9 cellular contexts compared by ENCODE assay signal in the genomic region with DNA sequence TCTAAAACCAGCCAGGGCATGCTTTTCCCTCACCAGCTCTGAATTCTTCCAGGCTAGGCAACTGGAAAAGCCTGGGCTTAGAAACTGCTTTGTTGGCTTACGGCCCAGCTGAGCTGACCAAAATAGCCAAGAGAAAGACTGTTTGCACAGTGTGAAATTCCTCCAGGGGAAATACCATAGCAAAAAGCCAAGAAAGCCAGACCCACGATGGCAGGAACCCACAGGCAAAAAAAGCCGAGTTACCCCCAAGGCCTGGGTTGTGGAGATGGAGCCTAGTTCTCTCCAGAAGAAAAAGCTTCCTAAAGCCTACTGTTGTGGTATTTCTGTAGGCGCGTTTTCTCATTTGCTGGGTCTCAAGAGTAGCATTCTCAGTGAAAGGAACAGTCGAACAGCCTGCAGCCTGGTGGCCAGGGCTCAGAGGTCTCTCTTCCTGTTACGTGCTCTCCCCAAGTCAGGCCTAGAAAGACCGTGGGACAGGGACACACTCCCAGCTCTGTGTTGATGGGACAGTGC. TPM values are rescaled to one million over a fixed set of nuclear protein-coding genes. Genes with fewer than 3 reads are reported as not detected.
DNase-seq lines count a peak whose midpoint lies in the region; ATAC-seq, FAIRE-seq and TF ChIP-seq lines count a peak whose summit lies in the region.
"Had no signal": no experiment of that assay in that cellular context is flagged by ENCODE, and none has a peak within 500 bp of the region (broad histone marks: within the 10 kb centered on the region; RNA-seq: fewer than 3 reads in every experiment).

No MANE protein-coding gene starts in this region.

- H3K27me3 ChIP-seq in SK-N-SH (ENCODE audit: insufficient read depth) = no peaks in the 10 kb centered on the region
- H3K27me3 ChIP-seq in transverse colon = no peaks in the 10 kb centered on the region

- H2AFZ ChIP-seq in SK-N-SH (ENCODE audit: low read depth) = no peak overlapping the region

- in situ Hi-C loops in transverse colon (cut with MboI; ENCODE audit: low pct_ligation_motif_present in 1 of 4, low pct_unique_long_range_greater_than_20kb in 1 of 4, low sequenced_read_pairs in 3 of 4) = no loop called here

- H3K9me3 ChIP-seq in SK-N-SH (no peaks in the 10 kb centered on the region), mucosa of descending colon (no peaks in the 10 kb centered on the region), transverse colon (no peaks in the 10 kb centered on the region)

- no peak for FAIRE-seq in GM12891 (lab: Jason Lieb, UNC)

- no peak for TF ChIP-seq POLR2A in transverse colon (IDR thresholded peaks at IDR 0.05)
- no peak for TF ChIP-seq POLR2A in GM12891 (IDR thresholded peaks at IDR 0.05; ENCODE audit: low read depth, low read length)

- H3K4me3 Mint-ChIP-seq in activated CD8-positive, alpha-beta memory T cell treated with anti-CD3 and anti-CD28 coated beads, Interleukin-2, amount 10 ng/mL, durations not matched to agents 7 days and 5 days = no peak overlapping the region
- H3K4me3 Mint-ChIP-seq in naive thymus-derived CD8-positive, alpha-beta T cell = no peak overlapping the region

- peaks cover 21% of the 10 kb centered on the region; the same call in 1 of the 2 replicates for H3K79me2 ChIP-seq in SK-N-SH (ENCODE audit: insufficient read depth)

- no peak for TF ChIP-seq CTCF in SK-N-SH (IDR thresholded peaks at IDR 0.05)
- no peak for TF ChIP-seq CTCF in epithelial cell of proximal tubule (conservative IDR thresholded peaks at IDR 0.05; ENCODE audit: low read depth, low read length)
- no peak for TF ChIP-seq CTCF in mucosa of descending colon (IDR thresholded peaks at IDR 0.05)
- no peak for TF ChIP-seq CTCF in transverse colon (IDR thresholded peaks at IDR 0.05)

- ATAC-seq in mucosa of descending colon = peak; percentile 29
- no peak for ATAC-seq in activated CD8-positive, alpha-beta memory T cell treated with anti-CD3 and anti-CD28 coated beads, Interleukin-2, amount 10 ng/mL, durations not matched to agents 7 days and 5 days
- ATAC-seq in naive thymus-derived CD8-positive, alpha-beta T cell = no peak

- DNase-seq in SK-N-SH (no peak), epithelial cell of proximal tubule (ENCODE audit: low read depth) (peak; percentile 38), mucosa of descending colon (peak in 1 of 3 donors; percentile 40), transverse colon (peak; percentile 45), GM12891 (ENCODE audit: insufficient read length, low spot score) (no peak), activated T-cell treated with anti-CD3 and anti-CD28 coated beads for 4 hours (no peak)
- no peak for DNase-seq in activated CD8-positive, alpha-beta memory T cell treated with anti-CD3 and anti-CD28 coated beads, Interleukin-2, amount 10 ng/mL, durations not matched to agents 7 days and 5 days
- DNase-seq in naive thymus-derived CD8-positive, alpha-beta T cell = no peak

- no peaks in the 10 kb centered on the region for H3K27me3 Mint-ChIP-seq in activated CD8-positive, alpha-beta memory T cell treated with anti-CD3 and anti-CD28 coated beads, Interleukin-2, amount 10 ng/mL, durations not matched to agents 7 days and 5 days
- no peaks in the 10 kb centered on the region for H3K27me3 Mint-ChIP-seq in naive thymus-derived CD8-positive, alpha-beta T cell
- H3K27me3 Mint-ChIP-seq: progenitor cell of endocrine pancreas had no signal

- no peak overlapping the region for H3K27ac Mint-ChIP-seq in activated CD8-positive, alpha-beta memory T cell treated with anti-CD3 and anti-CD28 coated beads, Interleukin-2, amount 10 ng/mL, durations not matched to agents 7 days and 5 days
- peak overlapping the region in 3 of 10 donors; percentile 42 to 85 (median 80) for H3K27ac Mint-ChIP-seq in naive thymus-derived CD8-positive, alpha-beta T cell
- H3K27ac Mint-ChIP-seq: progenitor cell of endocrine pancreas had no signal

- H3K36me3 Mint-ChIP-seq in activated CD8-positive, alpha-beta memory T cell treated with anti-CD3 and anti-CD28 coated beads, Interleukin-2, amount 10 ng/mL, durations not matched to agents 7 days and 5 days = peaks cover 15% of the 10 kb centered on the region
- H3K36me3 Mint-ChIP-seq in naive thymus-derived CD8-positive, alpha-beta T cell = peaks cover 0 to 66% (median 5%) of the 10 kb centered on the region in 3 donors

- WGBS in SK-N-SH (ENCODE audit: low lambda C conversion rate) = 80% methylated on average over 8 of the region's 8 CpGs
- WGBS in transverse colon (ENCODE audit: low coverage in 1 of 2), 2 donors = 55 to 74% methylated on average over 3 to 8 of the region's 8 CpGs

- H3K4me3 ChIP-seq in SK-N-SH (ENCODE audit: low read depth in 2 of 2, low read length in 1 of 2) = no peak overlapping the region
- no peak overlapping the region for H3K4me3 ChIP-seq in epithelial cell of proximal tubule (ENCODE audit: low read depth, low read length)
- no peak overlapping the region for H3K4me3 ChIP-seq in mucosa of descending colon
- no peak overlapping the region for H3K4me3 ChIP-seq in transverse colon

- CTCF ChIA-PET in SK-N-SH (lab: Yijun Ruan, JAX) = interaction anchor here (0.6 to 2.0 kb wide), 8 partner anchors 14 to 113 kb away, joined by 3 to 18 read pairs (median 4); partner anchors contain the start of genes CDK5RAP3, OSBPL7 and SCRN2
- CTCF ChIA-PET in activated CD8-positive, alpha-beta memory T cell treated with anti-CD3 and anti-CD28 coated beads, Interleukin-2, amount 10 ng/mL, durations not matched to agents 7 days and 5 days (lab: Charles Lee) = interaction anchor here (0.9 to 2.2 kb wide), 4 partner anchors 15 to 32 kb away, joined by 3 to 6 read pairs (median 6); no protein-coding TSS in a partner anchor

- peaks cover 4% of the 10 kb centered on the region for H3F3A ChIP-seq in SK-N-SH (replicated peaks; ENCODE audit: insufficient read depth)

- H3K9ac ChIP-seq in SK-N-SH = no peak overlapping the region

- peaks cover 24% of the 10 kb centered on the region for H3K4me1 Mint-ChIP-seq in activated CD8-positive, alpha-beta memory T cell treated with anti-CD3 and anti-CD28 coated beads, Interleukin-2, amount 10 ng/mL, durations not matched to agents 7 days and 5 days
- peaks cover 38 to 77% (median 53%) of the 10 kb centered on the region in 4 donors for H3K4me1 Mint-ChIP-seq in naive thymus-derived CD8-positive, alpha-beta T cell

- no peaks in the 10 kb centered on the region for H3K9me3 Mint-ChIP-seq in activated CD8-positive, alpha-beta memory T cell treated with anti-CD3 and anti-CD28 coated beads, Interleukin-2, amount 10 ng/mL, durations not matched to agents 7 days and 5 days (ENCODE audit: low read depth)
- no peaks in the 10 kb centered on the region for H3K9me3 Mint-ChIP-seq in naive thymus-derived CD8-positive, alpha-beta T cell

- peaks cover 3 to 8% of the 10 kb centered on the region in 2 experiments; a peak in 2 of 4 replicates for H3K4me1 ChIP-seq in SK-N-SH (ENCODE audit: control insufficient read depth in 1 of 2, insufficient read depth in 2 of 2, low read depth in 1 of 2, low read length in 1 of 2)
- H3K4me1 ChIP-seq in mucosa of descending colon (ENCODE audit: low read depth) = no peaks in the 10 kb centered on the region
- peaks cover 19 to 41% (median 21%) of the 10 kb centered on the region in 4 donors for H3K4me1 ChIP-seq in transverse colon

- TF ChIP-seq EP300 in SK-N-SH (IDR thresholded peaks at IDR 0.05; ENCODE audit: borderline replicate concordance in 1 of 2, low read depth in 1 of 2, low read length in 1 of 2) = no peak
- TF ChIP-seq EP300 in transverse colon (IDR thresholded peaks at IDR 0.05; ENCODE audit: low read depth) = no peak

- no peaks in the 10 kb centered on the region for H4K20me1 ChIP-seq in SK-N-SH (ENCODE audit: insufficient read depth)

- H3K36me3 ChIP-seq in SK-N-SH (replicated peaks in 1 of 2; ENCODE audit: control insufficient read depth in 1 of 2, insufficient read depth in 2 of 2, low read length in 1 of 2) (no peaks in the 10 kb centered on the region), mucosa of descending colon (ENCODE audit: low read depth) (no peaks in the 10 kb centered on the region), transverse colon (no peaks in the 10 kb centered on the region)

- no peak for TF ChIP-seq RAD21 in SK-N-SH (IDR thresholded peaks at IDR 0.05; ENCODE audit: low read length)

- H3K27ac ChIP-seq in SK-N-SH (ENCODE audit: low read depth in 2 of 2, low read length in 1 of 2) (peak overlapping the region; percentile 58 to 66), transverse colon (peak overlapping the region; percentile 66 to 88 (median 79))

- H3K9me2 ChIP-seq in SK-N-SH = no peaks in the 10 kb centered on the region

- peak overlapping the region; percentile 38; the same call in 1 of the 2 replicates for H3K4me2 ChIP-seq in SK-N-SH

- intact Hi-C loops in mucosa of descending colon (cut with DNase I, micrococcal nuclease) = no loop called here
- intact Hi-C loops in transverse colon (cut with DNase I; ENCODE audit: low total_unique reads) = no loop called here

- POLR2A ChIA-PET in SK-N-SH (lab: Yijun Ruan, JAX) = interaction anchor here (2.3 kb wide), 1 partner anchor 10 kb away, joined by 15 read pairs; the partner anchor contains the start of gene SP2
- POLR2A ChIA-PET in naive thymus-derived CD8-positive, alpha-beta T cell (lab: Charles Lee) = interaction anchor here (1.9 kb wide), 1 partner anchor 10 kb away, joined by 12 read pairs; the partner anchor contains the start of gene SP2

RNA-seq across cellular contexts. Expression of gene SP2, which starts 9.2 kb away (rescaled TPM):
- 8.8 and 16.7 TPM in 2 replicates for polyA plus RNA-seq in SK-N-SH (2012; rRNA removed)
- polyA plus RNA-seq in SK-N-SH (2012; cell fraction: cytosol; rRNA removed) = 9.3 and 14.3 TPM in 2 replicates
- 28.1 and 28.5 TPM in 2 replicates for polyA plus RNA-seq in SK-N-SH (2012; cell fraction: nucleus; rRNA removed)
- total RNA-seq in epithelial cell of proximal tubule (2.1 and 5.4 TPM in 2 replicates), mucosa of descending colon (10 to 100 TPM; 21.7 to 24.2 (median 21.7) TPM), transverse colon (10 to 100 TPM in 3 of 4 donors, 1 to 10 TPM in 1; 8.3 to 22.1 (median 17.4) TPM)
- 9.9 TPM for polyA plus RNA-seq in GM12891 (2012; ENCODE audit: low read depth, missing spikeins)
- total RNA-seq in activated CD8-positive, alpha-beta memory T cell treated with anti-CD3 and anti-CD28 coated beads, Interleukin-2, amount 10 ng/mL, durations not matched to agents 7 days and 5 days = 10 to 100 TPM; 21.7 to 22.9 TPM
- 10 to 100 TPM; 31.6 to 31.7 TPM for total RNA-seq in naive thymus-derived CD8-positive, alpha-beta T cell
- polyA plus RNA-seq in naive thymus-derived CD8-positive, alpha-beta T cell = 10 to 100 TPM in 1 of 3 donors, 1 to 10 TPM in 2; 4.5 to 13.0 (median 9.6) TPM

RNA-seq across cellular contexts. Expression of gene PNPO, which starts 36.1 kb away (rescaled TPM):
- polyA plus RNA-seq in SK-N-SH (2012; rRNA removed) = 26.1 and 33.8 TPM in 2 replicates
- polyA plus RNA-seq in SK-N-SH (2012; cell fraction: cytosol; rRNA removed) = 27.2 and 30.9 TPM in 2 replicates
- polyA plus RNA-seq in SK-N-SH (2012; cell fraction: nucleus; rRNA removed) = 21.6 and 23.6 TPM in 2 replicates
- total RNA-seq in epithelial cell of proximal tubule (39.5 and 47.6 TPM in 2 replicates), mucosa of descending colon (10 to 100 TPM; 22.8 to 32.0 (median 24.8) TPM), transverse colon (10 to 100 TPM in 3 of 4 donors, 1 to 10 TPM in 1; 7.4 to 83.8 (median 31.6) TPM)
- polyA plus RNA-seq in GM12891 (2012; ENCODE audit: low read depth, missing spikeins) = 14.5 TPM
- total RNA-seq in activated CD8-positive, alpha-beta memory T cell treated with anti-CD3 and anti-CD28 coated beads, Interleukin-2, amount 10 ng/mL, durations not matched to agents 7 days and 5 days = 10 to 100 TPM; 28.0 to 30.4 TPM
- 10 to 100 TPM; 17.2 to 20.8 TPM for total RNA-seq in naive thymus-derived CD8-positive, alpha-beta T cell
- polyA plus RNA-seq in naive thymus-derived CD8-positive, alpha-beta T cell = 10 to 100 TPM; 26.0 to 31.8 (median 29.9) TPM

RNA-seq across cellular contexts. Expression of gene PRR15L, which starts 52.4 kb away (rescaled TPM):
- polyA plus RNA-seq in SK-N-SH (2012; rRNA removed) = not detected in 2 replicates
- polyA plus RNA-seq in SK-N-SH (2012; cell fraction: cytosol; rRNA removed) = not detected in 2 replicates
- polyA plus RNA-seq in SK-N-SH (2012; cell fraction: nucleus; rRNA removed) = not detected in 2 replicates
- total RNA-seq in epithelial cell of proximal tubule = 3.5 and 3.8 TPM in 2 replicates
- 100 to 1,000 TPM; 101 to 347 (median 243) TPM for total RNA-seq in mucosa of descending colon
- total RNA-seq in transverse colon = 100 to 1,000 TPM; 111 to 230 (median 182) TPM
- 0.08 TPM for polyA plus RNA-seq in GM12891 (2012; ENCODE audit: low read depth, missing spikeins)
- total RNA-seq in activated CD8-positive, alpha-beta memory T cell treated with anti-CD3 and anti-CD28 coated beads, Interleukin-2, amount 10 ng/mL, durations not matched to agents 7 days and 5 days = not detected
- not detected for total RNA-seq in naive thymus-derived CD8-positive, alpha-beta T cell
- under 1 TPM; 0.14 to 0.36 (median 0.16) TPM for polyA plus RNA-seq in naive thymus-derived CD8-positive, alpha-beta T cell

RNA-seq across cellular contexts. Expression of gene SP6, which starts 54.3 kb away (rescaled TPM):
- polyA plus RNA-seq in SK-N-SH (2012; rRNA removed) = 0.03 TPM in 2 replicates
- 0.03 and 0.05 TPM in 2 replicates for polyA plus RNA-seq in SK-N-SH (2012; cell fraction: cytosol; rRNA removed)
- 0.06 and 0.09 TPM in 2 replicates for polyA plus RNA-seq in SK-N-SH (2012; cell fraction: nucleus; rRNA removed)
- 1.8 and 2.0 TPM in 2 replicates for total RNA-seq in epithelial cell of proximal tubule
- total RNA-seq in mucosa of descending colon = 10 to 100 TPM in 1 of 3 donors, 1 to 10 TPM in 2; 2.0 to 11.6 (median 4.7) TPM
- total RNA-seq in transverse colon = 1 to 10 TPM in 3 of 4 donors, under 1 TPM in 1; 0.40 to 5.9 (median 4.9) TPM
- polyA plus RNA-seq in GM12891 (2012; ENCODE audit: low read depth, missing spikeins) = 0.09 TPM
- under 1 TPM in 1 of 2 experiments, not detected in 1; 0.12 TPM for total RNA-seq in activated CD8-positive, alpha-beta memory T cell treated with anti-CD3 and anti-CD28 coated beads, Interleukin-2, amount 10 ng/mL, durations not matched to agents 7 days and 5 days
- under 1 TPM; 0.16 to 0.33 TPM for total RNA-seq in naive thymus-derived CD8-positive, alpha-beta T cell
- polyA plus RNA-seq in naive thymus-derived CD8-positive, alpha-beta T cell = under 1 TPM in 1 of 3 donors, not detected in 2; 0.13 TPM

Comparison
In these comparisons a context has a peak if more than half of its experiments do, and no peak if none do; other contexts are left out.
1. DNase-seq: peak in epithelial cell of proximal tubule (single experiment) and transverse colon (single experiment); none in SK-N-SH (single experiment), GM12891 (single experiment), activated CD8-positive, alpha-beta memory T cell treated with anti-CD3 and anti-CD28 coated beads, Interleukin-2, amount 10 ng/mL, durations not matched to agents 7 days and 5 days (single experiment), naive thymus-derived CD8-positive, alpha-beta T cell (0 of 10) and activated T-cell treated with anti-CD3 and anti-CD28 coated beads for 4 hours (single experiment).
2. RNA of gene PRR15L, which starts 52.4 kb away (total RNA-seq): 101 to 347 TPM in mucosa of descending colon and 111 to 230 TPM in transverse colon; 3.5 to 3.8 TPM in epithelial cell of proximal tubule, not detected in activated CD8-positive, alpha-beta memory T cell treated with anti-CD3 and anti-CD28 coated beads, Interleukin-2, amount 10 ng/mL, durations not matched to agents 7 days and 5 days and not detected in naive thymus-derived CD8-positive, alpha-beta T cell; every median in the first group is over 10 times any median in the second.